In the genomic region with DNA sequence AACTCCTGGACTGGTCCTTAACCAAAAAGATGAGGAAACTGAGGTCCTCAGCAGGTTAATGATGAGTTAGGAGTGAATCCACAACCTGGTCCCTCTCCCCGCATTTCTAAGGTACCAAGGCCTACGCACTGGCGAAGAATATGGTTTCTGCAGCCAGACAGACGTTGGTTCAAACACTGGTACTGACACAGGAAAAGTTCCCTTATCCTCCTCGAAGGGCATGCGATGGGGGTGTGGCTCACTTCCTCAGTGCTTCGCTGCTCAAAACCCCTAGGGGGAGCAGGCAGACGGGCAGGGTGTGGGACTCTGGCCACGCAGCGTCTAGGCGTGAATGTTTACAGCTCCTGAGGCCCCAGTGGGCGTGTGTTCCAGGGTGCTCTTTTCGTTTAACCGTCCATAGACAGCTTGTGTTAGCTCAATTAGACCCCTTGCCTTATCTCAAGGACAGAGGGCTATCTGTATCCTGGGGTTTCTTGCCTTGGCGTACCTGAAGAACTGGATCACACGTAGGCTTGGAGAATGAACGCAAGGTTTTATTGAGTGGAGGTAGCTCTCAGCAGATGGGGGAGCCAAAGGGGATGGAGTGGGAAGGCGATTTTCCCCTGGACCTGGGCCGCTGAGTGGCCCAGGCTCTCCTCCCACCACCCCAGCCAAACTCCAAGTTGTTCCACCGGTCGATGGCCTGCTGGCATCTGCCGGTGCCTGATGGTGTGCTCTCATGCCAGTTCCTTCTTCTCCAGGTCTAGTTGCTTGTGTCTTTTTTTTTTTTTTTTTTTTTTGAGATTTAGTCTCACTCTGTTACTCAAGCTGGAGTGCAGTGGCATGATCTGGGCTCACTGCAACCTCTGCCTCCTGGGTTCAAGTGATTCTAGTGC, we compare ENCODE assay signal across 8 cellular contexts. TPM values are rescaled to one million over a fixed set of nuclear protein-coding genes. Genes with fewer than 3 reads are reported as not detected.
DNase-seq lines count a peak whose midpoint lies in the region; ATAC-seq and TF ChIP-seq lines count a peak whose summit lies in the region.

No MANE protein-coding gene starts in this region.

- no peak overlapping the region for H3K27ac ChIP-seq in colonic mucosa
- H3K27ac ChIP-seq in mesendoderm (ENCODE audit: low read depth, low read length): no peak overlapping the region

- no peak overlapping the region for H3K56ac ChIP-seq in mesendoderm (ENCODE audit: low read length)

- H2BK15ac ChIP-seq in mesendoderm (replicated peaks; ENCODE audit: low read depth): no peak overlapping the region

- H3K79me1 ChIP-seq in mesendoderm (ENCODE audit: low read length): no peaks in the 10 kb centered on the region

- peak; percentile 77 for ATAC-seq in GM21619 (IDR thresholded peaks at IDR 0.05; ENCODE audit: unreplicated experiment)

- no peaks in the 10 kb centered on the region for H3K36me3 ChIP-seq in colonic mucosa
- H3K36me3 ChIP-seq in mesendoderm (ENCODE audit: control insufficient read depth, insufficient read depth, low read length): no peaks in the 10 kb centered on the region

- H3K4me2 ChIP-seq in mesendoderm (ENCODE audit: low read length): no peak overlapping the region

- H3K79me2 ChIP-seq in mesendoderm (ENCODE audit: control insufficient read depth, insufficient read depth, low read length): no peaks in the 10 kb centered on the region

- no peak overlapping the region for H2BK5ac ChIP-seq in mesendoderm (ENCODE audit: low read length)

- DNase-seq in D341Med (ENCODE audit: low spot score) (peak; percentile 71), NCI-H1048 (lab: John Stamatoyannopoulos, UW) (peak; percentile 33), colonic mucosa (peak; percentile 81), mesendoderm (peak; percentile 81), occipital lobe (lab: John Stamatoyannopoulos, UW) (no peak)
- DNase-seq in activated CD4-positive, alpha-beta T cell treated with anti-CD3 and anti-CD28 coated beads for 1 hour: peak; percentile 61
- peak; percentile 54 to 73 for DNase-seq in stimulated activated CD8-positive, alpha-beta memory T cell treated with anti-CD3 and anti-CD28 coated beads, Interleukin-7, amount 100 ng/mL, for 48 hours (ENCODE audit: extremely low read depth in 1 of 2, low read depth in 1 of 2)

- H2BK120ac ChIP-seq in mesendoderm (ENCODE audit: low read depth, low read length): no peak overlapping the region

- H4K8ac ChIP-seq in mesendoderm (ENCODE audit: low read depth, low read length): no peak overlapping the region

- no peak overlapping the region for H3K23ac ChIP-seq in mesendoderm (ENCODE audit: low read length)

- no peak overlapping the region for H3K18ac ChIP-seq in mesendoderm (ENCODE audit: low read length)

- H3K9ac ChIP-seq in colonic mucosa (ENCODE audit: low read depth in 2 of 2, low read length in 2 of 2) (no peak overlapping the region), mesendoderm (ENCODE audit: low read length) (no peak overlapping the region)

- H3K4me3 ChIP-seq in colonic mucosa: no peak overlapping the region
- no peak overlapping the region for H3K4me3 ChIP-seq in mesendoderm (ENCODE audit: low read length)

- WGBS in mesendoderm (ENCODE audit: extremely low coverage, insufficient coverage, low lambda C conversion rate): no CpG with 5 or more reads among the region's 22 CpGs

- H2AK5ac ChIP-seq in mesendoderm (ENCODE audit: low read length): no peak overlapping the region

- no peaks in the 10 kb centered on the region for H3K9me3 ChIP-seq in colonic mucosa

- no peaks in the 10 kb centered on the region for H3K4me1 ChIP-seq in colonic mucosa
- no peaks in the 10 kb centered on the region for H3K4me1 ChIP-seq in mesendoderm (ENCODE audit: control insufficient read depth, low read depth, low read length)

- intact Hi-C loops in colonic mucosa (cut with DNase I): loop anchor here (5.0 kb wide), 1 partner anchor 99 kb away; no protein-coding TSS in a partner anchor

- peak; percentile 67 for TF ChIP-seq CTCF in colonic mucosa (IDR thresholded peaks at IDR 0.05)

- H3K4ac ChIP-seq in mesendoderm (ENCODE audit: low read depth, low read length): no peak overlapping the region

- H4K5ac ChIP-seq in mesendoderm (ENCODE audit: low read length): no peak overlapping the region

- H3K27me3 ChIP-seq in colonic mucosa: no peaks in the 10 kb centered on the region
- H3K27me3 ChIP-seq in mesendoderm (ENCODE audit: insufficient read depth, low read length, poor library complexity): no peaks in the 10 kb centered on the region

RNA-seq across cellular contexts. Expression of gene PTPN1, which starts 31.8 kb away (rescaled TPM):
- total RNA-seq in colonic mucosa (10 to 100 TPM; 33.2 to 37.9 TPM), occipital lobe (15.9 TPM)
- polyA plus RNA-seq in mesendoderm (2013, experiment 1 of 2): 32.0 TPM
- 31.3 TPM for polyA plus RNA-seq in mesendoderm (2013, experiment 2 of 2)
